Comparison of ENCODE assay signal across 9 cellular contexts in the genomic region with DNA sequence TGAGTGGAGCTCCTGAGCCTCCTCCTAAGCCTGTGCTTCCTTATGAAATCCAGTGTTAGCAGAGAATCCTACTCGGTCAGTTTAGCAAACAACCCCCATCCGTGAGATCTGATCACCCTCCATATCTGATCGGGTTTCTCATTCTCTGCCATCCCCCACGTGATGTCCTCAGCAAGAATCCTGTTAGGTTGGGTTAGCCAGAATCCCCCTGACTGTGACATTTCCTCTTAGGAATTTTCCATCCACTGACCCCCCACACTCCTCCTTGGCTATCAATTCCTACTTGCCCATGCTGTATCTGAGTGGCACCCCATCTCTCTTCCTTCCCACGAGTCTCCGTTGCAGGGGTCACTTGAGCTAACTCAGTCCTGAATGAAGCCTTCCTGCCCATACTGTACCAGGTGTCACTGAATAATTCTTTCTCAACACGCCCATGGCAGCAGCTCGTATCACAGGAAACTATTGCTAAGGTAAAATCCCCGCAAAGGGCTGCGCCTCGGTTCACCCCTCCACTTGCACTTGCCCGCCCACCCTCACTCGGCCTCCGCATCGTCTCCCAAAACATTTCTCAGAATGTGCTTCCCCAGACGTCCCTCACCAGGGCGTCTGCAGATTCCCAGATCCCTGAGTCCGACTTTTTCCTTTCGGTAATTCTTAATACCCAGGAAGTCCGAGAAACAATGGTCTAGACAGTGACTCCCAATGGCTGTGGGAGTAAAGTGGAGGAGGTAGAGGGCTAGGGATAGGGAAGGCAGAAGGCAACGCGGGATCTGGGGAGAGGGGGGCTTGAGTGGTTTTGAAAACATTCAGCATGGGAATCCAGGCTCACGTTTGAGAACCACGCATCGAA. TPM values are rescaled to one million over a fixed set of nuclear protein-coding genes. Genes with fewer than 3 reads are reported as not detected.
DNase-seq lines count a peak whose midpoint lies in the region; ATAC-seq and TF ChIP-seq lines count a peak whose summit lies in the region.
"Had no signal": no experiment of that assay in that cellular context is flagged by ENCODE, and none has a peak within 500 bp of the region (broad histone marks: within the 10 kb centered on the region; RNA-seq: fewer than 3 reads in every experiment).

No MANE protein-coding gene starts in this region.

- no peak overlapping the region for H3K27ac Mint-ChIP-seq in activated T-helper 1 cell treated with anti-CD3 and anti-CD28 coated beads, Interleukin-12 subunit alpha, Interleukin-12 subunit beta, Interleukin-2, Interleukin-4 antibody, amounts not matched to agents 30 ng/mL and 10 ng/mL and 1 ng/mL, durations not matched to agents 14 hours and 24 hours and 36 hours
- H3K27ac Mint-ChIP-seq: activated CD4-positive, alpha-beta memory T cell treated with anti-CD3 and anti-CD28 coated beads for 36 hours had no signal

- no peak overlapping the region for H3K4me3 Mint-ChIP-seq in activated T-helper 1 cell treated with anti-CD3 and anti-CD28 coated beads, Interleukin-12 subunit alpha, Interleukin-12 subunit beta, Interleukin-2, Interleukin-4 antibody, amounts not matched to agents 30 ng/mL and 10 ng/mL and 1 ng/mL, durations not matched to agents 14 hours and 24 hours and 36 hours
- H3K4me3 Mint-ChIP-seq: activated CD4-positive, alpha-beta memory T cell treated with anti-CD3 and anti-CD28 coated beads for 36 hours had no signal

- H3K9me3 Mint-ChIP-seq in activated T-helper 1 cell treated with anti-CD3 and anti-CD28 coated beads, Interleukin-12 subunit alpha, Interleukin-12 subunit beta, Interleukin-2, Interleukin-4 antibody, amounts not matched to agents 30 ng/mL and 10 ng/mL and 1 ng/mL, durations not matched to agents 14 hours and 24 hours and 36 hours: no peaks in the 10 kb centered on the region
- H3K9me3 Mint-ChIP-seq: activated CD4-positive, alpha-beta memory T cell treated with anti-CD3 and anti-CD28 coated beads for 36 hours had no signal

- WGBS in adrenal gland, 4 donors: 74 to 81% (median 80%) methylated on average over 24 to 25 of the region's 25 CpGs

- no peaks in the 10 kb centered on the region for H3K27me3 ChIP-seq in adrenal gland
- no peaks in the 10 kb centered on the region for H3K27me3 ChIP-seq in rectal smooth muscle tissue (ENCODE audit: control insufficient read depth, insufficient read depth, low read length)
- H3K27me3 ChIP-seq in MM.1S (replicated peaks; ENCODE audit: insufficient read depth, low read length): no peaks in the 10 kb centered on the region

- no peaks in the 10 kb centered on the region for H3K9me2 ChIP-seq in MM.1S (replicated peaks; ENCODE audit: insufficient read depth, low read length)

- no peak for ATAC-seq in stimulated activated naive CD8-positive, alpha-beta T cell treated with anti-CD3 and anti-CD28 coated beads, Interleukin-15, Interleukin-2, amounts not matched to agents 100 U/mL and 50 U/mL, for 24 hours
- no peak for ATAC-seq in HG03342 (IDR thresholded peaks at IDR 0.05; ENCODE audit: unreplicated experiment)

- H3K79me2 ChIP-seq in MM.1S (ENCODE audit: low read length): no peaks in the 10 kb centered on the region

- no peaks in the 10 kb centered on the region for H4K20me1 ChIP-seq in MM.1S (ENCODE audit: insufficient read depth, low read length)

- no peaks in the 10 kb centered on the region for H3K4me1 Mint-ChIP-seq in activated T-helper 1 cell treated with anti-CD3 and anti-CD28 coated beads, Interleukin-12 subunit alpha, Interleukin-12 subunit beta, Interleukin-2, Interleukin-4 antibody, amounts not matched to agents 30 ng/mL and 10 ng/mL and 1 ng/mL, durations not matched to agents 14 hours and 24 hours and 36 hours (ENCODE audit: low read depth)

- H3K9ac ChIP-seq in rectal smooth muscle tissue (ENCODE audit: low read length) (peak overlapping the region; percentile 53), MM.1S (ENCODE audit: low read length) (no peak overlapping the region)

- H3K9me3 ChIP-seq in adrenal gland (replicated peaks in 1 of 3): no peaks in the 10 kb centered on the region
- H3K9me3 ChIP-seq in MM.1S (replicated peaks; ENCODE audit: insufficient read depth, low read length): no peaks in the 10 kb centered on the region

- H3K4me3 ChIP-seq in adrenal gland (no peak overlapping the region), rectal smooth muscle tissue (ENCODE audit: low read length) (peak overlapping the region; percentile 50), MM.1S (ENCODE audit: low read length) (no peak overlapping the region)

- no peak for TF ChIP-seq POLR2A in adrenal gland (IDR thresholded peaks at IDR 0.05)

- H3K27ac ChIP-seq in adrenal gland (peak overlapping the region; percentile 64 to 99 (median 91)), rectal smooth muscle tissue (ENCODE audit: low read depth, low read length) (peak overlapping the region; percentile 99), MM.1S (ENCODE audit: low read length) (no peak overlapping the region)

- H3K36me3 Mint-ChIP-seq in activated T-helper 1 cell treated with anti-CD3 and anti-CD28 coated beads, Interleukin-12 subunit alpha, Interleukin-12 subunit beta, Interleukin-2, Interleukin-4 antibody, amounts not matched to agents 30 ng/mL and 10 ng/mL and 1 ng/mL, durations not matched to agents 14 hours and 24 hours and 36 hours (ENCODE audit: low read depth): no peaks in the 10 kb centered on the region

- no peak overlapping the region for H3K4me2 ChIP-seq in MM.1S (ENCODE audit: low read depth, low read length)

- H3K36me3 ChIP-seq in adrenal gland (replicated peaks in 1 of 2) (no peaks in the 10 kb centered on the region), rectal smooth muscle tissue (ENCODE audit: control insufficient read depth, insufficient read depth, low read length) (no peaks in the 10 kb centered on the region), MM.1S (replicated peaks; ENCODE audit: insufficient read depth, low read length) (no peaks in the 10 kb centered on the region)

- no peaks in the 10 kb centered on the region for H3K27me3 Mint-ChIP-seq in activated T-helper 1 cell treated with anti-CD3 and anti-CD28 coated beads, Interleukin-12 subunit alpha, Interleukin-12 subunit beta, Interleukin-2, Interleukin-4 antibody, amounts not matched to agents 30 ng/mL and 10 ng/mL and 1 ng/mL, durations not matched to agents 14 hours and 24 hours and 36 hours (ENCODE audit: insufficient read depth)
- H3K27me3 Mint-ChIP-seq: activated CD4-positive, alpha-beta memory T cell treated with anti-CD3 and anti-CD28 coated beads for 36 hours had no signal

- H2AFZ ChIP-seq in MM.1S (ENCODE audit: low read length): no peak overlapping the region

- TF ChIP-seq CTCF in adrenal gland (IDR thresholded peaks at IDR 0.05): no peak
- no peak for TF ChIP-seq CTCF in MM.1S (IDR thresholded peaks at IDR 0.05; ENCODE audit: low read length)

- H3K4me1 ChIP-seq in adrenal gland (replicated peaks in 1 of 2): peaks cover 22 to 62% of the 10 kb centered on the region in 2 donors
- peaks cover 70% of the 10 kb centered on the region for H3K4me1 ChIP-seq in rectal smooth muscle tissue (ENCODE audit: control insufficient read depth, insufficient read depth, low read length)
- H3K4me1 ChIP-seq in MM.1S (ENCODE audit: low read length): no peaks in the 10 kb centered on the region

- no peaks in the 10 kb centered on the region for H3F3A ChIP-seq in MM.1S (ENCODE audit: insufficient read depth, low read length)

- intact Hi-C loops in adrenal gland (cut with DNase I): loop anchor here in 1 of 2 donors (10.0 kb wide), 1 partner anchor 53 kb away; no protein-coding TSS in a partner anchor
- intact Hi-C loops in activated T-helper 1 cell treated with anti-CD3 and anti-CD28 coated beads, Interleukin-12 subunit alpha, Interleukin-12 subunit beta, Interleukin-2, Interleukin-4 antibody, amounts not matched to agents 30 ng/mL and 10 ng/mL and 1 ng/mL, durations not matched to agents 14 hours and 24 hours and 36 hours (cut with micrococcal nuclease): no loop called here

- DNase-seq in Daoy (ENCODE audit: low read depth) (peak; percentile 34), adrenal gland (no peak), hepatic stellate cell (ENCODE audit: low spot score) (peak; percentile 24), MM.1S (no peak)
- no peak for DNase-seq in stimulated activated naive CD8-positive, alpha-beta T cell treated with anti-CD3 and anti-CD28 coated beads, Interleukin-15, Interleukin-2, amounts not matched to agents 100 U/mL and 50 U/mL, for 24 hours
- DNase-seq in activated T-helper 1 cell treated with anti-CD3 and anti-CD28 coated beads, Interleukin-12 subunit alpha, Interleukin-12 subunit beta, Interleukin-2, Interleukin-4 antibody, amounts not matched to agents 30 ng/mL and 10 ng/mL and 1 ng/mL, durations not matched to agents 14 hours and 24 hours and 36 hours (ENCODE audit: low spot score): no peak
- DNase-seq: activated CD4-positive, alpha-beta memory T cell treated with anti-CD3 and anti-CD28 coated beads for 36 hours had no signal

RNA-seq across cellular contexts. Expression of gene MYOF, which starts 44.0 kb away (rescaled TPM):
- total RNA-seq in Daoy (2014; rRNA removed; shearing (Covaris generic)): 124 and 132 TPM in 2 replicates
- 100 to 1,000 TPM in 1 of 8 donors, 10 to 100 TPM in 7; 36.7 to 119 (median 55.2) TPM for total RNA-seq in adrenal gland
- 10 to 100 TPM in 2 of 3 donors, 1 to 10 TPM in 1; 9.0 to 22.9 (median 10.8) TPM for polyA plus RNA-seq in adrenal gland
- 13.4 and 13.7 TPM in 2 replicates for total RNA-seq in activated T-helper 1 cell treated with anti-CD3 and anti-CD28 coated beads, Interleukin-12 subunit alpha, Interleukin-12 subunit beta, Interleukin-2, Interleukin-4 antibody, amounts not matched to agents 30 ng/mL and 10 ng/mL and 1 ng/mL, durations not matched to agents 14 hours and 24 hours and 36 hours

RNA-seq across cellular contexts. Expression of gene CEP55, which starts 58.2 kb away (rescaled TPM):
- total RNA-seq in Daoy (2014; rRNA removed; shearing (Covaris generic)): 98.9 and 128 TPM in 2 replicates
- total RNA-seq in adrenal gland: 1 to 10 TPM in 5 of 8 donors, under 1 TPM in 3; 0.66 to 2.8 (median 1.2) TPM
- polyA plus RNA-seq in adrenal gland: 1 to 10 TPM in 1 of 3 donors, under 1 TPM in 2; 0.32 to 3.2 (median 0.44) TPM
- 53.0 and 55.7 TPM in 2 replicates for total RNA-seq in activated T-helper 1 cell treated with anti-CD3 and anti-CD28 coated beads, Interleukin-12 subunit alpha, Interleukin-12 subunit beta, Interleukin-2, Interleukin-4 antibody, amounts not matched to agents 30 ng/mL and 10 ng/mL and 1 ng/mL, durations not matched to agents 14 hours and 24 hours and 36 hours

Comparison
In these comparisons a context has a peak if more than half of its experiments do, and no peak if none do; other contexts are left out.
1. DNase-seq: peak in Daoy (single experiment) and hepatic stellate cell (single experiment); none in adrenal gland (0 of 7), stimulated activated naive CD8-positive, alpha-beta T cell treated with anti-CD3 and anti-CD28 coated beads, Interleukin-15, Interleukin-2, amounts not matched to agents 100 U/mL and 50 U/mL, for 24 hours (single experiment), activated T-helper 1 cell treated with anti-CD3 and anti-CD28 coated beads, Interleukin-12 subunit alpha, Interleukin-12 subunit beta, Interleukin-2, Interleukin-4 antibody, amounts not matched to agents 30 ng/mL and 10 ng/mL and 1 ng/mL, durations not matched to agents 14 hours and 24 hours and 36 hours (single experiment) and MM.1S (single experiment).
2. RNA of gene CEP55, which starts 58.2 kb away (total RNA-seq): 98.9 to 128 TPM in Daoy and 53.0 to 55.7 TPM in activated T-helper 1 cell treated with anti-CD3 and anti-CD28 coated beads, Interleukin-12 subunit alpha, Interleukin-12 subunit beta, Interleukin-2, Interleukin-4 antibody, amounts not matched to agents 30 ng/mL and 10 ng/mL and 1 ng/mL, durations not matched to agents 14 hours and 24 hours and 36 hours; 0.66 to 2.8 TPM in adrenal gland; every median in the first group is over 10 times any median in the second.